Comparison of ENCODE assay signal across 8 cellular contexts in the genomic region with DNA sequence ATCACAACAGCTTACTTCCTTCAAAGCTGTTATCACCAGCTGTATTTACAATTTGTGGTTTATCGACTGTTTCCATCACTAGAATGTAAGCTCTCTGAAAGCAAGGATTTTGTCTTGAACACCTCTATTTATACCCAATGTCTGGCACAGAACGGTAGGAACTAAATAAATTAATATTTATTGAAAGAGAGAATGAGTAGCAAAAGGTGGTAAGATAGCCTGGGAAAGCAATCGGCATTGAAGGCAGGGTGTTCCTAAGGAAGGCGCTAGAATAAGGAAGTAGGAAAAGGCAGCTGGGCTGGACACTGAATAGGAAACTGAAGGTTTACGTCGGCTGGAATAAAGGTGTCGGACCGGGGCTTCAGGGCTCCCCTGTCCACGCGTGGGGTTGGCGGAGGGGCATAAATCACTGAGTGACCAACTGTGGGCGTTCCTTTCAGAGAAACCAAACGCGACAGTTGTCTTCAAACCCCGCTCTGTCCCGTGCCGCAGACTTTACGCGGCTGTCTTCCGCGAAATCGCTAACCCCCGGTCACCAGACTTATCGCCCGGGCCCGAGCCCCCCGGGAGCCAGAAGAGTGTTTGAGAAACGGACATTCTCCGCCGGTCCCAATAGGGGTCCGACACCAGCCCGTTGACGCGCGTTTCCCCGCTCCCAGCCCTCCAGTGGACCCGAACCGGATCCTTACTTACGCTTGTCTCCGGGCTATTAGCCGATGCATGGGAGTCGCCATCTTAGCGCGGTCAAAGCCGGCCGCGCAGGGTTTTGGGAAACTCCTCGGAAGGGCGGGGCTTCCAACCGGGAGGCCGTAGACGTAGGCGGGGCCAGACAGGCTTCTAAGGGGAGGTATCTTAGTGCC. TPM values are rescaled to one million over a fixed set of nuclear protein-coding genes. Genes with fewer than 3 reads are reported as not detected.
DNase-seq lines count a peak whose midpoint lies in the region; ATAC-seq, FAIRE-seq and TF ChIP-seq lines count a peak whose summit lies in the region.

TSS of gene ZCCHC10 (minus strand) at position 746 of the 860 bp plus-strand sequence. CDS start at position 734, 12 bp downstream.

- H3F3A ChIP-seq in smooth muscle cell (ENCODE audit: low read depth), result peaks cover 4% of the 10 kb centered on the region

- H3K27ac ChIP-seq in AG04450 (ENCODE audit: low read depth, low read length) (peak within 1 kb of the TSS; percentile 92), smooth muscle cell (ENCODE audit: low read depth) (peak within 1 kb of the TSS; percentile 99)

- peak within 1 kb of the TSS; percentile 85 for H3K4me2 ChIP-seq in smooth muscle cell

- peak; percentile 79 for DNase-seq in AG04450 (ENCODE audit: low read depth, low spot score)
- peak; percentile 89 for DNase-seq in NCI-H226
- DNase-seq in WTC11 (ENCODE audit: low spot score), result peak; percentile 98
- DNase-seq in bronchial epithelial cell (ENCODE audit: low read depth), result peak; percentile 84
- peak; percentile 99 for DNase-seq in iPS-NIHi7 (ENCODE audit: extremely low spot score)
- DNase-seq in smooth muscle cell (lab: John Stamatoyannopoulos, UW; ENCODE audit: unreplicated experiment), result peak; percentile 80

- H3K27me3 ChIP-seq in AG04450 (ENCODE audit: control insufficient read depth, insufficient read depth, low read length) (no peaks in the 10 kb centered on the region), bronchial epithelial cell (ENCODE audit: control insufficient read depth, insufficient read depth, low read length) (no peaks in the 10 kb centered on the region), smooth muscle cell (ENCODE audit: low read depth) (no peaks in the 10 kb centered on the region)

- H3K36me3 ChIP-seq in bronchial epithelial cell (ENCODE audit: control insufficient read depth, insufficient read depth, low read length), result no peaks in the 10 kb centered on the region
- no peaks in the 10 kb centered on the region for H3K36me3 ChIP-seq in smooth muscle cell (ENCODE audit: low read depth)

- H3K9ac ChIP-seq in smooth muscle cell (ENCODE audit: low read depth), result peak within 1 kb of the TSS; percentile 99

- peaks cover 4% of the 10 kb centered on the region for H3K36me3 Mint-ChIP-seq in WTC11

- peaks cover 45% of the 10 kb centered on the region for H3K79me2 ChIP-seq in smooth muscle cell (ENCODE audit: low read depth)

- H3K9me3 Mint-ChIP-seq in WTC11, result no peaks in the 10 kb centered on the region

- H2AFZ ChIP-seq in smooth muscle cell (ENCODE audit: low read depth), result peak within 1 kb of the TSS; percentile 99

- no peaks in the 10 kb centered on the region for H3K27me3 Mint-ChIP-seq in WTC11 (ENCODE audit: low read depth)

- no peak for FAIRE-seq in bronchial epithelial cell (lab: Jason Lieb, UNC)

- CTCF ChIA-PET in AG04450 (lab: Charles Lee), result interaction anchor here (1.2 kb wide), 1 partner anchor 26 kb away, joined by 3 read pairs; the partner anchor contains the start of gene HSPA4
- CTCF ChIA-PET in WTC11 (lab: Charles Lee), result no interaction called here

- TF ChIP-seq POLR2A in GM18951 (IDR thresholded peaks at IDR 0.05; ENCODE audit: extremely low read depth, insufficient read depth, insufficient read length), result peak; percentile 90

- 1% methylated on average over 53 of the region's 53 CpGs for whole genome bisulfite sequencing in smooth muscle cell (ENCODE audit: low lambda C conversion rate)

- in situ Hi-C loops in GM18951 (cut with MboI; ENCODE audit: low sequenced_read_pairs, unreplicated experiment), result loop anchor here (25.0 kb wide), 1 partner anchor 1436 kb away; no protein-coding TSS in a partner anchor

- ATAC-seq in HG03175 (IDR thresholded peaks at IDR 0.05; ENCODE audit: unreplicated experiment), result peak; percentile 96
- peak; percentile 99 for ATAC-seq in WTC11

- peaks cover 11% of the 10 kb centered on the region for H4K20me1 ChIP-seq in smooth muscle cell (ENCODE audit: low read depth)

- H3K27ac Mint-ChIP-seq in WTC11, result peak within 1 kb of the TSS; percentile 82

- peak within 1 kb of the TSS; percentile 78 for H3K4me3 Mint-ChIP-seq in WTC11

- POLR2A ChIA-PET in AG04450 (lab: Yijun Ruan, JAX) (interaction anchor here (1.3 to 1.6 kb wide), 2 partner anchors 26 to 62 kb away, joined by 4 to 11 read pairs; partner anchors contain the start of genes AFF4 and HSPA4), WTC11 (lab: Charles Lee) (interaction anchor here (1.3 to 2.0 kb wide), 2 partner anchors 26 to 62 kb away, joined by 6 to 9 read pairs; partner anchors contain the start of genes AFF4 and HSPA4)

- TF ChIP-seq CTCF in AG04450 (IDR thresholded peaks at IDR 0.05; ENCODE audit: low read depth, low read length), result no peak
- no peak for TF ChIP-seq CTCF in WTC11 (IDR thresholded peaks at IDR 0.05)
- no peak for TF ChIP-seq CTCF in bronchial epithelial cell (IDR thresholded peaks at IDR 0.05; ENCODE audit: insufficient read depth, low read length, severe bottlenecking)
- TF ChIP-seq CTCF in smooth muscle cell (IDR thresholded peaks at IDR 0.05; ENCODE audit: borderline replicate concordance, insufficient read depth, poor library complexity, severe bottlenecking), result no peak

- H3K4me3 ChIP-seq in AG04450 (ENCODE audit: low read depth, low read length), result peak within 1 kb of the TSS; percentile 90
- H3K4me3 ChIP-seq in bronchial epithelial cell (ENCODE audit: low read depth, low read length), result peak within 1 kb of the TSS; percentile 67
- peak within 1 kb of the TSS; percentile 99 for H3K4me3 ChIP-seq in smooth muscle cell

- H3K4me1 ChIP-seq in smooth muscle cell (ENCODE audit: low read depth), result peaks cover 6% of the 10 kb centered on the region

- H3K4me1 Mint-ChIP-seq in WTC11, result peaks cover 12% of the 10 kb centered on the region

- H3K9me3 ChIP-seq in AG04450 (ENCODE audit: control insufficient read depth, insufficient read depth, low read length) (no peaks in the 10 kb centered on the region), smooth muscle cell (replicated peaks; ENCODE audit: low read depth) (no peaks in the 10 kb centered on the region)

TF ChIP-seq in WTC11, 78 proteins besides CTCF, POLR2A, EP300 and RAD21 (continues in another document):
- TF ChIP-seq NR1H2 (CRISPR knock-in tag; IDR thresholded peaks at IDR 0.05) (no peak), HMGA2 (CRISPR knock-in tag; IDR thresholded peaks at IDR 0.05) (no peak), FOXP1 (CRISPR knock-in tag; IDR thresholded peaks at IDR 0.05; ENCODE audit: borderline replicate concordance) (peak; percentile 44; the same call in 1 of the 2 replicates), ELF4 (CRISPR knock-in tag; IDR thresholded peaks at IDR 0.05; ENCODE audit: low read depth) (no peak), ETV6 (CRISPR knock-in tag; IDR thresholded peaks at IDR 0.05) (peak; percentile 48; the same call in 1 of the 2 replicates), ZNF232 (CRISPR knock-in tag; IDR thresholded peaks at IDR 0.05) (no peak), NR3C1 (CRISPR knock-in tag; conservative IDR thresholded peaks at IDR 0.05; ENCODE audit: low read depth) (no peak), CBFB (CRISPR knock-in tag; IDR thresholded peaks at IDR 0.05; ENCODE audit: low read depth) (no peak), MXD4 (CRISPR knock-in tag; IDR thresholded peaks at IDR 0.05; ENCODE audit: borderline replicate concordance) (no peak), TEAD1 (CRISPR knock-in tag; IDR thresholded peaks at IDR 0.05) (0 out of 2 replicates have a peak, but pooled peaks have one; percentile 50), SP1 (CRISPR knock-in tag; conservative IDR thresholded peaks at IDR 0.05) (peak; percentile 70), HMGXB4 (CRISPR knock-in tag; IDR thresholded peaks at IDR 0.05) (0 out of 2 replicates have a peak, but pooled peaks have one; percentile 34), CREB1 (CRISPR knock-in tag; IDR thresholded peaks at IDR 0.05) (no peak)
- TF ChIP-seq, protein P1, sequence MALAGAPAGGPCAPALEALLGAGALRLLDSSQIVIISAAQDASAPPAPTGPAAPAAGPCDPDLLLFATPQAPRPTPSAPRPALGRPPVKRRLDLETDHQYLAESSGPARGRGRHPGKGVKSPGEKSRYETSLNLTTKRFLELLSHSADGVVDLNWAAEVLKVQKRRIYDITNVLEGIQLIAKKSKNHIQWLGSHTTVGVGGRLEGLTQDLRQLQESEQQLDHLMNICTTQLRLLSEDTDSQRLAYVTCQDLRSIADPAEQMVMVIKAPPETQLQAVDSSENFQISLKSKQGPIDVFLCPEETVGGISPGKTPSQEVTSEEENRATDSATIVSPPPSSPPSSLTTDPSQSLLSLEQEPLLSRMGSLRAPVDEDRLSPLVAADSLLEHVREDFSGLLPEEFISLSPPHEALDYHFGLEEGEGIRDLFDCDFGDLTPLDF (CRISPR knock-in tag; IDR thresholded peaks at IDR 0.05), result no peak
- TF ChIP-seq, protein P2, sequence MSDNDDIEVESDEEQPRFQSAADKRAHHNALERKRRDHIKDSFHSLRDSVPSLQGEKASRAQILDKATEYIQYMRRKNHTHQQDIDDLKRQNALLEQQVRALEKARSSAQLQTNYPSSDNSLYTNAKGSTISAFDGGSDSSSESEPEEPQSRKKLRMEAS (CRISPR knock-in tag; IDR thresholded peaks at IDR 0.05), result peak; percentile 56; the same call in 1 of the 2 replicates

RNA-seq across cellular contexts. Expression of gene ZCCHC10, which starts in this region (rescaled TPM):
- polyA plus RNA-seq in AG04450 (2011; rRNA removed) (27.7 and 28.8 TPM in 2 replicates), smooth muscle cell (28.4 and 41.0 TPM in 2 replicates)
- polyA minus RNA-seq in AG04450 (2011; rRNA and poly(A)+ RNA removed), result 12.6 and 13.7 TPM in 2 replicates
- total RNA-seq in WTC11 (2021) (22.9 to 24.2 TPM (median 24.2 TPM) in 3 replicates), bronchial epithelial cell (8.2 and 17.2 TPM in 2 replicates), smooth muscle cell (33.0 and 33.4 TPM in 2 replicates)

Comparison
In these comparisons a context has a peak if more than half of its experiments do, and no peak if none do; other contexts are left out.
1. Peak in every context shown above with its lines: DNase-seq, ATAC-seq, H3K4me3 ChIP-seq and H3K27ac ChIP-seq.